ENCODE assay signal across 17 cellular contexts in genomic region chr18:74507927-74508326, GRCh38. TPM values are rescaled to one million over a fixed set of nuclear protein-coding genes. Genes with fewer than 3 reads are reported as not detected.
A peak's percentile ranks its signal among the peaks of the same experiment; 100 is the strongest.
DNase-seq lines count a peak whose midpoint lies in the region; ATAC-seq and TF ChIP-seq lines count a peak whose summit lies in the region.
"Had no signal": no experiment of that assay in that cellular context is flagged by ENCODE, and none has a peak within 500 bp of the region (broad histone marks: within the 10 kb centered on the region; RNA-seq: fewer than 3 reads in every experiment).

No MANE protein-coding gene starts in this region.

- H3K4me3 ChIP-seq in H7 (ENCODE audit: insufficient read depth, low read depth, low read length) (no peak overlapping the region), body of pancreas (no peak overlapping the region)
- H3K4me3 ChIP-seq: PC-9 had no signal

- no peaks in the 10 kb centered on the region for H3K9me3 Mint-ChIP-seq in stimulated activated naive B cell treated with anti-CD40 and anti-IgM and Interleukin-4, amounts not matched to agents 10 μg/mL and 1 μg/mL and 100 μg/mL, for 72 hours
- no peaks in the 10 kb centered on the region for H3K9me3 Mint-ChIP-seq in activated naive CD8-positive, alpha-beta T cell treated with anti-CD3 and anti-CD28 coated beads, Interleukin-2, amount 50 U/mL, for 24 hours

- peak overlapping the region; percentile 37 for H3K27ac Mint-ChIP-seq in stimulated activated naive B cell treated with anti-CD40 and anti-IgM and Interleukin-4, amounts not matched to agents 10 μg/mL and 1 μg/mL and 100 μg/mL, for 72 hours
- H3K27ac Mint-ChIP-seq in activated naive CD8-positive, alpha-beta T cell treated with anti-CD3 and anti-CD28 coated beads, Interleukin-2, amount 50 U/mL, for 24 hours, result no peak overlapping the region

- TF ChIP-seq CTCF in body of pancreas (IDR thresholded peaks at IDR 0.05) (no peak), GM13977 (IDR thresholded peaks at IDR 0.05; ENCODE audit: extremely low read depth, insufficient read depth, missing control alignments) (no peak)

- H3K27me3 Mint-ChIP-seq in stimulated activated naive B cell treated with anti-CD40 and anti-IgM and Interleukin-4, amounts not matched to agents 10 μg/mL and 1 μg/mL and 100 μg/mL, for 72 hours, result no peaks in the 10 kb centered on the region
- H3K27me3 Mint-ChIP-seq in activated naive CD8-positive, alpha-beta T cell treated with anti-CD3 and anti-CD28 coated beads, Interleukin-2, amount 50 U/mL, for 24 hours, result no peaks in the 10 kb centered on the region

- peaks cover 25% of the 10 kb centered on the region in 2 donors for H3K4me1 Mint-ChIP-seq in stimulated activated naive B cell treated with anti-CD40 and anti-IgM and Interleukin-4, amounts not matched to agents 10 μg/mL and 1 μg/mL and 100 μg/mL, for 72 hours
- H3K4me1 Mint-ChIP-seq in activated naive CD8-positive, alpha-beta T cell treated with anti-CD3 and anti-CD28 coated beads, Interleukin-2, amount 50 U/mL, for 24 hours, result no peaks in the 10 kb centered on the region

- TF ChIP-seq POLR2A in body of pancreas (IDR thresholded peaks at IDR 0.05), result peak in 1 of 3 donors; percentile 26

- peaks cover 69% of the 10 kb centered on the region for H3K4me1 ChIP-seq in body of pancreas

- H3K36me3 Mint-ChIP-seq in stimulated activated naive B cell treated with anti-CD40 and anti-IgM and Interleukin-4, amounts not matched to agents 10 μg/mL and 1 μg/mL and 100 μg/mL, for 72 hours, result peaks cover 61 to 74% of the 10 kb centered on the region in 2 donors
- H3K36me3 Mint-ChIP-seq in activated naive CD8-positive, alpha-beta T cell treated with anti-CD3 and anti-CD28 coated beads, Interleukin-2, amount 50 U/mL, for 24 hours (ENCODE audit: low read depth), result peaks cover 53% of the 10 kb centered on the region

- peak; percentile 28 for DNase-seq in H7
- no peak for DNase-seq in body of pancreas
- peak; percentile 29 for DNase-seq in left lobe of liver (ENCODE audit: low spot score)
- no peak for DNase-seq in stimulated activated naive B cell treated with anti-CD40 and anti-IgM and Interleukin-4, amounts not matched to agents 10 μg/mL and 1 μg/mL and 100 μg/mL, for 72 hours
- no peak for DNase-seq in activated naive CD8-positive, alpha-beta T cell treated with anti-CD3 and anti-CD28 coated beads, Interleukin-2, amount 50 U/mL, for 24 hours
- DNase-seq in occipital lobe (lab: John Stamatoyannopoulos, UW), result no peak
- no peak for DNase-seq in GM13977 (ENCODE audit: low spot score)
- DNase-seq: AML-193, DMS79 treated with DMSO at 0.1 percent for 48 hours, KG1, NCI-H1092 treated with DMSO at 0.1 percent for 48 hours, NCI-H1694 treated with DMSO at 0.1 percent for 48 hours, NCI-H748 treated with DMSO at 0.1 percent for 48 hours, PC-9 had no signal

- no peaks in the 10 kb centered on the region for H3K9me3 ChIP-seq in body of pancreas

- H3K4me3 Mint-ChIP-seq in stimulated activated naive B cell treated with anti-CD40 and anti-IgM and Interleukin-4, amounts not matched to agents 10 μg/mL and 1 μg/mL and 100 μg/mL, for 72 hours, result no peak overlapping the region
- H3K4me3 Mint-ChIP-seq in activated naive CD8-positive, alpha-beta T cell treated with anti-CD3 and anti-CD28 coated beads, Interleukin-2, amount 50 U/mL, for 24 hours, result no peak overlapping the region

- H3K27me3 ChIP-seq in H7 (ENCODE audit: control insufficient read depth, insufficient read depth, low read length), result no peaks in the 10 kb centered on the region
- H3K27me3 ChIP-seq in body of pancreas, result no peaks in the 10 kb centered on the region

- 41 to 44% methylated on average over 13 to 14 of the region's 14 CpGs for WGBS in body of pancreas, 2 donors

- intact Hi-C loops in body of pancreas (cut with DNase I), result no loop called here

- peak overlapping the region; percentile 60 to 86 (median 78) for H3K27ac ChIP-seq in body of pancreas
- H3K27ac ChIP-seq: PC-9 had no signal

- ATAC-seq in body of pancreas, result no peak
- no peak for ATAC-seq in left lobe of liver
- no peak for ATAC-seq in stimulated activated naive B cell treated with anti-CD40 and anti-IgM and Interleukin-4, amounts not matched to agents 10 μg/mL and 1 μg/mL and 100 μg/mL, for 72 hours (replicated peaks)
- no peak for ATAC-seq in activated naive CD8-positive, alpha-beta T cell treated with anti-CD3 and anti-CD28 coated beads, Interleukin-2, amount 50 U/mL, for 24 hours
- no peak for ATAC-seq in GM19395 (IDR thresholded peaks at IDR 0.05; ENCODE audit: unreplicated experiment)

- H3K36me3 ChIP-seq in H7 (replicated peaks; ENCODE audit: control insufficient read depth, insufficient read depth, low read length), result peaks cover 33% of the 10 kb centered on the region
- H3K36me3 ChIP-seq in body of pancreas (replicated peaks in 1 of 2; ENCODE audit: insufficient read depth in 1 of 2, low read depth in 2 of 2), result peaks cover 0 to 24% of the 10 kb centered on the region in 2 donors

- in situ Hi-C loops in GM13977 (cut with MboI; ENCODE audit: low pct_unique_long_range_greater_than_20kb, low sequenced_read_pairs, unreplicated experiment), result no loop called here

RNA-seq across cellular contexts. Expression of gene CNDP2, which starts 11.8 kb away (rescaled TPM):
- total RNA-seq in H7 (2014; rRNA removed; shearing (Covaris generic)), result 60.2 and 63.1 TPM in 2 replicates
- 100 to 1,000 TPM in 1 of 2 donors, 10 to 100 TPM in 1; 83.0 to 145 TPM for total RNA-seq in body of pancreas
- total RNA-seq in left lobe of liver, result 243 TPM
- 32.6 TPM for total RNA-seq in occipital lobe

RNA-seq across cellular contexts. Expression of gene CNDP1, which starts 26.4 kb away (rescaled TPM):
- not detected in 2 replicates for total RNA-seq in H7 (2014; rRNA removed; shearing (Covaris generic))
- total RNA-seq in body of pancreas (under 1 TPM in 1 of 2 donors, not detected in 1; under 0.01 TPM), left lobe of liver (66.3 TPM), occipital lobe (0.16 TPM)
- total RNA-seq: H1, MCF 10A, PC-9 had no signal

RNA-seq across cellular contexts. Expression of gene DIPK1C, which starts 50.8 kb away (rescaled TPM):
- total RNA-seq in H7 (2014; rRNA removed; shearing (Covaris generic)), result 0.22 TPM in 1 of 2 replicates, not detected in the other
- total RNA-seq in body of pancreas (not detected), left lobe of liver (not detected), occipital lobe (12.3 TPM)
- total RNA-seq: H1, MCF 10A, PC-9 had no signal

Comparison
In these comparisons a context has a peak if more than half of its experiments do, and no peak if none do; other contexts are left out.
1. DNase-seq: peak in H7 (single experiment) and left lobe of liver (single experiment); none in body of pancreas (0 of 4), stimulated activated naive B cell treated with anti-CD40 and anti-IgM and Interleukin-4, amounts not matched to agents 10 μg/mL and 1 μg/mL and 100 μg/mL, for 72 hours (single experiment), activated naive CD8-positive, alpha-beta T cell treated with anti-CD3 and anti-CD28 coated beads, Interleukin-2, amount 50 U/mL, for 24 hours (single experiment), occipital lobe (single experiment) and GM13977 (single experiment).
2. RNA of gene CNDP1, which starts 26.4 kb away (total RNA-seq): 66.3 TPM in left lobe of liver (single experiment); 0.16 TPM in occipital lobe (single experiment), not detected in H7 and under 0.01 TPM in body of pancreas; every median in the first group is over 10 times any median in the second.
3. RNA of gene DIPK1C, which starts 50.8 kb away (total RNA-seq): 12.3 TPM in occipital lobe (single experiment); not detected in body of pancreas, not detected in left lobe of liver (single experiment) and 0.22 TPM in H7; every median in the first group is over 10 times any median in the second.